In the genomic region with DNA sequence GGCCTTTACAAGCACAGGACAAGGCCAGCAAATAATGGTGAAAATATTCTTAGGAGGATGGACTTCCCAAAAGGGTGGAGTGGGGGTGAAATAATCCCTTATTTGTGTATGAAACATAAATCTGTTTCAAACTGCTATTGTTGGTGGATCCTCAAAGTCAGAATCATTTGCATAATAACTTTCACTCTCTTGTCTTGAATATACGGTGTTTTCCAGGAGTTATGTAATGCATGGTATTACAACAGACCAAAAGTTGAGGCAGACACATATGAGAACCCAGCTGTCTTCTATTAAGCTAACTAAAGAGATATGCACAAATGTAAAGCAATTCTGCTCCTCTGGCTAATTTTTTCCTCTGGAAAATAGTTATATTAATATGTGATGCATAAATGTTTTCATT, we compare ENCODE assay signal across 10 cellular contexts. TPM values are rescaled to one million over a fixed set of nuclear protein-coding genes. Genes with fewer than 3 reads are reported as not detected.
DNase-seq lines count a peak whose midpoint lies in the region; ATAC-seq and TF ChIP-seq lines count a peak whose summit lies in the region.
"Had no signal": no experiment of that assay in that cellular context is flagged by ENCODE, and none has a peak within 500 bp of the region (broad histone marks: within the 10 kb centered on the region; RNA-seq: fewer than 3 reads in every experiment).

No MANE protein-coding gene starts in this region.

- DNase-seq in SKM-1 treated with dmso at 0.1 percent for 144 hours (lab: John Stamatoyannopoulos, UW; ENCODE audit: unreplicated experiment): peak; percentile 21
- no peak for DNase-seq in SKM-1 (lab: John Stamatoyannopoulos, UW; ENCODE audit: unreplicated experiment)
- no peak for DNase-seq in neural crest cell (ENCODE audit: low read depth, low spot score)
- DNase-seq in NCI-H226: no peak
- DNase-seq in T-helper 1 cell: no peak
- DNase-seq in SW480 (ENCODE audit: low spot score): no peak
- DNase-seq: activated CD4-positive, alpha-beta memory T cell treated with anti-CD3 and anti-CD28 coated beads, Interleukin-2, amount 10 ng/mL, durations not matched to agents 7 days and 5 days; NCI-H82 had no signal

- ATAC-seq in HG02571 (IDR thresholded peaks at IDR 0.05; ENCODE audit: unreplicated experiment): peak; percentile 82
- ATAC-seq in HG03565 (IDR thresholded peaks at IDR 0.05; ENCODE audit: unreplicated experiment): peak; percentile 82

- H3K27ac Mint-ChIP-seq in neural crest cell (ENCODE audit: unreplicated experiment): peak overlapping the region; percentile 13
- H3K27ac Mint-ChIP-seq: activated CD4-positive, alpha-beta memory T cell treated with anti-CD3 and anti-CD28 coated beads, Interleukin-2, amount 10 ng/mL, durations not matched to agents 7 days and 5 days had no signal

- H3K4me3 Mint-ChIP-seq in neural crest cell: no peak overlapping the region
- H3K4me3 Mint-ChIP-seq: activated CD4-positive, alpha-beta memory T cell treated with anti-CD3 and anti-CD28 coated beads, Interleukin-2, amount 10 ng/mL, durations not matched to agents 7 days and 5 days had no signal

- no peaks in the 10 kb centered on the region for H3K27me3 Mint-ChIP-seq in neural crest cell (ENCODE audit: low read depth)
- H3K27me3 Mint-ChIP-seq: activated CD4-positive, alpha-beta memory T cell treated with anti-CD3 and anti-CD28 coated beads, Interleukin-2, amount 10 ng/mL, durations not matched to agents 7 days and 5 days had no signal

- no peak for TF ChIP-seq CTCF in neural crest cell (conservative IDR thresholded peaks at IDR 0.05)

- peaks cover 52% of the 10 kb centered on the region for H3K4me1 Mint-ChIP-seq in neural crest cell

- H3K9me3 Mint-ChIP-seq in neural crest cell: no peaks in the 10 kb centered on the region
- H3K9me3 Mint-ChIP-seq: activated CD4-positive, alpha-beta memory T cell treated with anti-CD3 and anti-CD28 coated beads, Interleukin-2, amount 10 ng/mL, durations not matched to agents 7 days and 5 days had no signal

- peaks cover 10% of the 10 kb centered on the region for H3K36me3 Mint-ChIP-seq in neural crest cell (ENCODE audit: low read depth)

RNA-seq across cellular contexts. Expression of a gene that starts 57.7 kb away (rescaled TPM):
- total RNA-seq in neural crest cell: 322 and 334 TPM in 2 replicates
- total RNA-seq: activated CD4-positive, alpha-beta memory T cell treated with anti-CD3 and anti-CD28 coated beads, Interleukin-2, amount 10 ng/mL, durations not matched to agents 7 days and 5 days had no signal
